Comparison of ENCODE assay signal across 8 cellular contexts in genomic region chr11:62786318-62787004, GRCh38. TPM values are rescaled to one million over a fixed set of nuclear protein-coding genes. Genes with fewer than 3 reads are reported as not detected.
A peak's percentile ranks its signal among the peaks of the same experiment; 100 is the strongest.
DNase-seq lines count a peak whose midpoint lies in the region; ATAC-seq and TF ChIP-seq lines count a peak whose summit lies in the region.

No MANE protein-coding gene starts in this region.

- H3K27ac ChIP-seq in Karpas-422 (ENCODE audit: low read length) = peak overlapping the region; percentile 70

- H3K79me2 ChIP-seq in Karpas-422 (ENCODE audit: low read length) = peaks cover 47% of the 10 kb centered on the region

- H4K20me1 ChIP-seq in Karpas-422 (ENCODE audit: insufficient read depth, low read depth, low read length) = no peaks in the 10 kb centered on the region; the same call in 1 of the 2 replicates

- H3K27ac Mint-ChIP-seq in natural killer cell = peak overlapping the region; percentile 94 to 96

- no peak overlapping the region for H2AFZ ChIP-seq in Karpas-422 (ENCODE audit: low read length)

- H3K36me3 Mint-ChIP-seq in natural killer cell = no peaks in the 10 kb centered on the region

- H3K9me3 ChIP-seq in Karpas-422 (ENCODE audit: low read length) = no peaks in the 10 kb centered on the region

- TF ChIP-seq CTCF in fibroblast of mammary gland (conservative IDR thresholded peaks at IDR 0.05; ENCODE audit: control insufficient read depth, insufficient read depth, low read depth, low read length) = peak; percentile 90
- TF ChIP-seq CTCF in natural killer cell (IDR thresholded peaks at IDR 0.05) = peak; percentile 99

- DNase-seq in DMS79 treated with DMSO at 0.1 percent for 48 hours (lab: John Stamatoyannopoulos, UW) = peak; percentile 61
- DNase-seq in Karpas-422 = peak; percentile 94
- peak; percentile 80 for DNase-seq in RPMI7951 (ENCODE audit: low read depth)
- DNase-seq in activated T-helper 9 cell treated with anti-CD3 and anti-CD28 coated beads, Interleukin-2, amount 50 U/mL, for 16 hours (ENCODE audit: low read depth) = peak; percentile 80
- peak; percentile 68 for DNase-seq in fibroblast of mammary gland (ENCODE audit: low read depth)
- peak; percentile 89 for DNase-seq in natural killer cell
- DNase-seq in stimulated activated naive CD4-positive, alpha-beta T cell (lab: John Stamatoyannopoulos, UW) = peak; percentile 65 to 88 (median 76)

- H3K4me3 ChIP-seq in Karpas-422 (ENCODE audit: low read length) (peak overlapping the region; percentile 89), fibroblast of mammary gland (ENCODE audit: control insufficient read depth, low read depth, low read length) (peak overlapping the region; percentile 93)

- peak overlapping the region; percentile 78 for H3K4me2 ChIP-seq in Karpas-422 (ENCODE audit: low read depth, low read length, poor library complexity, severe bottlenecking)

- H3K27me3 Mint-ChIP-seq in natural killer cell (ENCODE audit: low read depth in 2 of 2) = no peaks in the 10 kb centered on the region

- no peaks in the 10 kb centered on the region for H3K9me2 ChIP-seq in Karpas-422 (replicated peaks; ENCODE audit: insufficient read depth, low read length)

- H3K4me1 Mint-ChIP-seq in natural killer cell = peaks cover 29 to 42% of the 10 kb centered on the region in 2 donors

- intact Hi-C loops in natural killer cell (cut with micrococcal nuclease) = loop anchor here (1.0 to 2.0 kb wide), 6 partner anchors 15 to 362 kb away; partner anchors contain the start of genes TAF6L and ZBTB3

- H3K4me1 ChIP-seq in Karpas-422 (ENCODE audit: low read length) = peaks cover 35% of the 10 kb centered on the region

- ATAC-seq in GM21786 (IDR thresholded peaks at IDR 0.05; ENCODE audit: unreplicated experiment) (peak; percentile 58), natural killer cell (peak; percentile 69 to 84 (median 70))

- H3K9ac ChIP-seq in Karpas-422 (ENCODE audit: low read length) = peak overlapping the region; percentile 96

- H3K4me3 Mint-ChIP-seq in natural killer cell = peak overlapping the region; percentile 89

- H3K36me3 ChIP-seq in Karpas-422 (ENCODE audit: insufficient read depth, low read length) = peaks cover 7% of the 10 kb centered on the region; the same call in 1 of the 2 replicates

- H3K9me3 Mint-ChIP-seq in natural killer cell = no peaks in the 10 kb centered on the region

- no peaks in the 10 kb centered on the region for H3K27me3 ChIP-seq in Karpas-422 (ENCODE audit: low read length)

RNA-seq across cellular contexts. Expression of gene TMEM179B, which starts 0.7 kb away (rescaled TPM):
- total RNA-seq in Karpas-422 (2014; rRNA removed; shearing (Covaris generic); ENCODE audit: low replicate concordance) = 58.0 and 80.4 TPM in 2 replicates
- 88.3 and 110 TPM in 2 replicates for total RNA-seq in RPMI7951 (2014; rRNA removed; shearing (Covaris generic))
- 10 to 100 TPM; 33.7 to 41.1 (median 36.3) TPM for total RNA-seq in natural killer cell

RNA-seq across cellular contexts. Expression of gene TMEM223, which starts 5.3 kb away (rescaled TPM):
- total RNA-seq in Karpas-422 (2014; rRNA removed; shearing (Covaris generic); ENCODE audit: low replicate concordance) = 22.2 and 34.6 TPM in 2 replicates
- total RNA-seq in RPMI7951 (2014; rRNA removed; shearing (Covaris generic)) = 41.0 and 55.3 TPM in 2 replicates
- 10 to 100 TPM in 1 of 3 donors, 1 to 10 TPM in 2; 4.8 to 10.0 (median 5.0) TPM for total RNA-seq in natural killer cell

RNA-seq across cellular contexts. Expression of gene TAF6L, which starts 15.3 kb away (rescaled TPM):
- total RNA-seq in Karpas-422 (2014; rRNA removed; shearing (Covaris generic); ENCODE audit: low replicate concordance) = 10.4 and 30.1 TPM in 2 replicates
- 15.1 and 18.1 TPM in 2 replicates for total RNA-seq in RPMI7951 (2014; rRNA removed; shearing (Covaris generic))
- 10 to 100 TPM; 18.4 to 20.3 (median 18.8) TPM for total RNA-seq in natural killer cell

RNA-seq across cellular contexts. Expression of gene NXF1, which starts 18.8 kb away (rescaled TPM):
- total RNA-seq in Karpas-422 (2014; rRNA removed; shearing (Covaris generic); ENCODE audit: low replicate concordance) = 37.5 and 41.1 TPM in 2 replicates
- total RNA-seq in RPMI7951 (2014; rRNA removed; shearing (Covaris generic)) = 24.9 and 26.1 TPM in 2 replicates
- total RNA-seq in natural killer cell = 100 to 1,000 TPM; 284 to 341 (median 319) TPM

RNA-seq across cellular contexts. Expression of gene POLR2G, which starts 25.1 kb away (rescaled TPM):
- total RNA-seq in Karpas-422 (2014; rRNA removed; shearing (Covaris generic); ENCODE audit: low replicate concordance) = 115 and 140 TPM in 2 replicates
- 182 and 189 TPM in 2 replicates for total RNA-seq in RPMI7951 (2014; rRNA removed; shearing (Covaris generic))
- 100 to 1,000 TPM; 110 to 120 (median 119) TPM for total RNA-seq in natural killer cell

Comparison
In these comparisons a context has a peak if more than half of its experiments do, and no peak if none do; other contexts are left out.
1. Peak in every context shown above with its lines: DNase-seq, ATAC-seq, H3K4me3 ChIP-seq and H3K27ac ChIP-seq.